ENCODE assay signal across 11 cellular contexts in genomic region chr18:75216926-75217303, GRCh38. TPM values are rescaled to one million over a fixed set of nuclear protein-coding genes. Genes with fewer than 3 reads are reported as not detected.
A peak's percentile ranks its signal among the peaks of the same experiment; 100 is the strongest.
DNase-seq lines count a peak whose midpoint lies in the region; ATAC-seq lines count a peak whose summit lies in the region.
"Had no signal": no experiment of that assay in that cellular context is flagged by ENCODE, and none has a peak within 500 bp of the region (broad histone marks: within the 10 kb centered on the region; RNA-seq: fewer than 3 reads in every experiment).

No MANE protein-coding gene starts in this region.

- peaks cover 4% of the 10 kb centered on the region for H3K36me3 Mint-ChIP-seq in activated CD4-positive, alpha-beta T cell treated with anti-CD3 and anti-CD28 coated beads for 36 hours (ENCODE audit: low read depth)
- no peaks in the 10 kb centered on the region for H3K36me3 Mint-ChIP-seq in activated T-helper 17 cell treated with anti-CD3 and anti-CD28 coated beads, Interleukin-2, amount 50 U/mL, for 72 hours (ENCODE audit: low read depth)

- no peaks in the 10 kb centered on the region for H3K9me3 Mint-ChIP-seq in activated CD4-positive, alpha-beta T cell treated with anti-CD3 and anti-CD28 coated beads for 36 hours (ENCODE audit: low read depth)
- no peaks in the 10 kb centered on the region for H3K9me3 Mint-ChIP-seq in activated T-helper 17 cell treated with anti-CD3 and anti-CD28 coated beads, Interleukin-2, amount 50 U/mL, for 72 hours
- H3K9me3 Mint-ChIP-seq in stimulated activated naive CD8-positive, alpha-beta T cell treated with anti-CD3 and anti-CD28 coated beads, Interleukin-15, amount 100 ng/mL, for 72 hours = no peaks in the 10 kb centered on the region

- POLR2A ChIA-PET in activated CD4-positive, alpha-beta T cell treated with anti-CD3 and anti-CD28 coated beads for 36 hours (lab: Charles Lee) = no interaction called here

- intact Hi-C loops in activated CD4-positive, alpha-beta T cell treated with anti-CD3 and anti-CD28 coated beads for 36 hours (cut with DNase I, micrococcal nuclease) = loop anchor here in 1 of 2 experiments (10.0 kb wide), 2 partner anchors 722 to 1278 kb away; partner anchors contain the start of genes CNDP2 and ZNF516

- DNase-seq in activated CD4-positive, alpha-beta T cell treated with anti-CD3 and anti-CD28 coated beads for 36 hours = no peak
- no peak for DNase-seq in activated CD4-positive, alpha-beta T cell treated with anti-CD3 and anti-CD28 coated beads, Interleukin-2, amount 50 U/mL, for 48 hours
- DNase-seq in stimulated activated naive CD8-positive, alpha-beta T cell treated with anti-CD3 and anti-CD28 coated beads, Interleukin-15, amount 100 ng/mL, for 72 hours = no peak
- DNase-seq in globus pallidus (ENCODE audit: low spot score) (no peak), iPS-NIHi7 (ENCODE audit: extremely low spot score) (no peak)
- DNase-seq: NCI-H2029 had no signal

- ATAC-seq in activated CD4-positive, alpha-beta T cell treated with anti-CD3 and anti-CD28 coated beads for 36 hours = no peak
- peak; percentile 18 for ATAC-seq in activated T-helper 17 cell treated with anti-CD3 and anti-CD28 coated beads, Interleukin-2, amount 50 U/mL, for 72 hours (replicated peaks)
- ATAC-seq in stimulated activated naive CD8-positive, alpha-beta T cell treated with anti-CD3 and anti-CD28 coated beads, Interleukin-15, amount 100 ng/mL, for 72 hours = no peak
- ATAC-seq in GM21825 (IDR thresholded peaks at IDR 0.05; ENCODE audit: unreplicated experiment) = no peak

- peak overlapping the region; percentile 29 for H3K4me3 Mint-ChIP-seq in activated CD4-positive, alpha-beta T cell treated with anti-CD3 and anti-CD28 coated beads for 36 hours
- H3K4me3 Mint-ChIP-seq in activated T-helper 17 cell treated with anti-CD3 and anti-CD28 coated beads, Interleukin-2, amount 50 U/mL, for 72 hours = peak overlapping the region; percentile 81
- peak overlapping the region; percentile 22 to 46 for H3K4me3 Mint-ChIP-seq in stimulated activated naive CD8-positive, alpha-beta T cell treated with anti-CD3 and anti-CD28 coated beads, Interleukin-15, amount 100 ng/mL, for 72 hours

- CTCF ChIA-PET in activated CD4-positive, alpha-beta T cell treated with anti-CD3 and anti-CD28 coated beads for 36 hours (lab: Charles Lee) = no interaction called here

- peak overlapping the region; percentile 18 for H3K27ac ChIP-seq in layer of hippocampus (ENCODE audit: low read depth, low read length)
- H3K27ac ChIP-seq: epithelial cell of prostate, parathyroid adenoma had no signal

- H3K4me1 Mint-ChIP-seq in activated CD4-positive, alpha-beta T cell treated with anti-CD3 and anti-CD28 coated beads for 36 hours = peaks cover 75% of the 10 kb centered on the region
- peaks cover 28% of the 10 kb centered on the region for H3K4me1 Mint-ChIP-seq in activated T-helper 17 cell treated with anti-CD3 and anti-CD28 coated beads, Interleukin-2, amount 50 U/mL, for 72 hours
- H3K4me1 Mint-ChIP-seq in stimulated activated naive CD8-positive, alpha-beta T cell treated with anti-CD3 and anti-CD28 coated beads, Interleukin-15, amount 100 ng/mL, for 72 hours = peaks cover 82% of the 10 kb centered on the region

- H3K27me3 ChIP-seq in layer of hippocampus (ENCODE audit: control insufficient read depth, insufficient read depth, low read length) = no peaks in the 10 kb centered on the region

- no peaks in the 10 kb centered on the region for H3K27me3 Mint-ChIP-seq in activated CD4-positive, alpha-beta T cell treated with anti-CD3 and anti-CD28 coated beads for 36 hours
- no peaks in the 10 kb centered on the region for H3K27me3 Mint-ChIP-seq in activated T-helper 17 cell treated with anti-CD3 and anti-CD28 coated beads, Interleukin-2, amount 50 U/mL, for 72 hours
- no peaks in the 10 kb centered on the region for H3K27me3 Mint-ChIP-seq in stimulated activated naive CD8-positive, alpha-beta T cell treated with anti-CD3 and anti-CD28 coated beads, Interleukin-15, amount 100 ng/mL, for 72 hours

- H3K27ac Mint-ChIP-seq in activated CD4-positive, alpha-beta T cell treated with anti-CD3 and anti-CD28 coated beads for 36 hours = peak overlapping the region; percentile 91
- H3K27ac Mint-ChIP-seq in activated T-helper 17 cell treated with anti-CD3 and anti-CD28 coated beads, Interleukin-2, amount 50 U/mL, for 72 hours = peak overlapping the region; percentile 82
- H3K27ac Mint-ChIP-seq in stimulated activated naive CD8-positive, alpha-beta T cell treated with anti-CD3 and anti-CD28 coated beads, Interleukin-15, amount 100 ng/mL, for 72 hours = peak overlapping the region; percentile 35 to 41

RNA-seq across cellular contexts. Expression of gene TSHZ1, which starts 6.3 kb away (rescaled TPM):
- total RNA-seq in activated CD4-positive, alpha-beta T cell treated with anti-CD3 and anti-CD28 coated beads for 36 hours = 10 to 100 TPM; 12.0 to 13.4 TPM
- total RNA-seq in activated T-helper 17 cell treated with anti-CD3 and anti-CD28 coated beads, Interleukin-2, amount 50 U/mL, for 72 hours = 10 to 100 TPM in 1 of 2 donors, 1 to 10 TPM in 1; 9.6 to 12.3 TPM

RNA-seq across cellular contexts. Expression of gene PTGR3, which starts 8.0 kb away (rescaled TPM):
- total RNA-seq in activated CD4-positive, alpha-beta T cell treated with anti-CD3 and anti-CD28 coated beads for 36 hours = 10 to 100 TPM; 14.4 to 23.3 TPM
- 10 to 100 TPM; 20.9 to 27.3 TPM for total RNA-seq in activated T-helper 17 cell treated with anti-CD3 and anti-CD28 coated beads, Interleukin-2, amount 50 U/mL, for 72 hours

Comparison
In these comparisons a context has a peak if more than half of its experiments do, and no peak if none do; other contexts are left out.
1. H3K27ac Mint-ChIP-seq: peak in every context shown above with its lines; median percentile 91 in activated CD4-positive, alpha-beta T cell treated with anti-CD3 and anti-CD28 coated beads for 36 hours; 82 in activated T-helper 17 cell treated with anti-CD3 and anti-CD28 coated beads, Interleukin-2, amount 50 U/mL, for 72 hours; 38 in stimulated activated naive CD8-positive, alpha-beta T cell treated with anti-CD3 and anti-CD28 coated beads, Interleukin-15, amount 100 ng/mL, for 72 hours.
2. H3K4me3 Mint-ChIP-seq: peak in every context shown above with its lines; median percentile 81 in activated T-helper 17 cell treated with anti-CD3 and anti-CD28 coated beads, Interleukin-2, amount 50 U/mL, for 72 hours; 34 in stimulated activated naive CD8-positive, alpha-beta T cell treated with anti-CD3 and anti-CD28 coated beads, Interleukin-15, amount 100 ng/mL, for 72 hours; 29 in activated CD4-positive, alpha-beta T cell treated with anti-CD3 and anti-CD28 coated beads for 36 hours.